1 cellular context compared by ENCODE assay signal in the genomic region with DNA sequence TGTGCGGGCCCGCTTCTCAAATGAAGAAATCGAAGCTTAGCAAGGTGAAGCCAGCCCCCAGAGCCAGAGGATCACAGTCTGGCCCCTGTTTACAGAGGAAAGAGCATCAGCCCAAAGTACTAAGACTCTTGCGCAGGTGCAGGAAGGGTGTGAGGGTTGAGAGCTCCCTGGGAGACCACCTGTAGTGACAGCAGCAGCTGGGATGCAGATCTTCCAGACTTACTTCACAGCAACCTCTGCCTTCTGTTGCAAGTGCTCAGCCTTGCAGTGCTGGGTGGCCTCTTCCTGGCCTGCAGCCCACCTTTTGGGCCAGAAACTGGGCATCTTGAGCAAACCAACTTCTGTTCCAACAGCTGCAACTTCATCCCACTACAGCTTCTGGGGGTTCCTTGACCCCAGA.
TF ChIP-seq lines count a peak whose summit lies in the region.

No MANE protein-coding gene starts in this region.

TF ChIP-seq in H1, 55 proteins besides CTCF, POLR2A, EP300 and RAD21 (continued from another document):
- TF ChIP-seq CHD1 (IDR thresholded peaks at IDR 0.05; ENCODE audit: low read depth, low read length) (no peak), SAP30 (IDR thresholded peaks at IDR 0.05; ENCODE audit: insufficient read depth, insufficient replicate concordance, low read length) (no peak), ATF3 (IDR thresholded peaks at IDR 0.05; ENCODE audit: insufficient read depth, low read depth, low read length) (no peak)
